In genomic region chr2:237697586-237698337, GRCh38 we compare ENCODE assay signal across 8 cellular contexts.
DNase-seq lines count a peak whose midpoint lies in the region; ATAC-seq and TF ChIP-seq lines count a peak whose summit lies in the region.
"Had no signal": no experiment of that assay in that cellular context is flagged by ENCODE, and none has a peak within 500 bp of the region (broad histone marks: within the 10 kb centered on the region; RNA-seq: fewer than 3 reads in every experiment).

No MANE protein-coding gene starts in this region.

- peak overlapping the region; percentile 0; the same call in 1 of the 2 replicates for H3K27ac Mint-ChIP-seq in WTC11

- in situ Hi-C loops in IMR-90 (cut with MboI; ENCODE audit: low sequenced_read_pairs): no loop called here

- H3K9ac ChIP-seq in IMR-90 (ENCODE audit: low read depth, low read length): no peak overlapping the region

- TF ChIP-seq CTCF in IMR-90 (conservative IDR thresholded peaks at IDR 0.05; ENCODE audit: low read depth, low read length) (no peak), WTC11 (IDR thresholded peaks at IDR 0.05) (no peak), gastroesophageal sphincter (IDR thresholded peaks at IDR 0.05) (no peak), testis (IDR thresholded peaks at IDR 0.05) (no peak)

- H3K56ac ChIP-seq in IMR-90 (ENCODE audit: extremely low read depth, insufficient read depth, low read length): no peak overlapping the region

- H3K79me1 ChIP-seq in IMR-90 (ENCODE audit: low read depth in 1 of 2, low read length in 2 of 2): peaks cover 15 to 84% of the 10 kb centered on the region in 2 experiments

- 0 out of 2 replicates have a peak overlapping the region, but pooled peaks have one; percentile 14 for H3K23ac ChIP-seq in IMR-90 (ENCODE audit: low read depth, low read length)

- H4K8ac ChIP-seq in IMR-90 (ENCODE audit: low read depth in 2 of 2, low read length in 2 of 2): no peak overlapping the region; a peak in 1 of 4 replicates

- H2AK5ac ChIP-seq in IMR-90 (ENCODE audit: low read depth, low read length): no peak overlapping the region; the same call in 1 of the 2 replicates

- H2BK15ac ChIP-seq in IMR-90 (ENCODE audit: low read depth, low read length): no peak overlapping the region

- no peaks in the 10 kb centered on the region for H3K9me3 ChIP-seq in IMR-90 (ENCODE audit: control insufficient read depth, insufficient read depth, low read length)
- no peaks in the 10 kb centered on the region for H3K9me3 ChIP-seq in gastroesophageal sphincter
- no peaks in the 10 kb centered on the region for H3K9me3 ChIP-seq in testis

- no peaks in the 10 kb centered on the region for H3K36me3 Mint-ChIP-seq in WTC11

- no peak for TF ChIP-seq RAD21 in IMR-90 (IDR thresholded peaks at IDR 0.05; ENCODE audit: low read length)

- no peak overlapping the region for H4K5ac ChIP-seq in IMR-90 (ENCODE audit: low read depth, low read length)

- H3K27me3 Mint-ChIP-seq in WTC11 (ENCODE audit: low read depth): no peaks in the 10 kb centered on the region

- H3K36me3 ChIP-seq in IMR-90 (ENCODE audit: control insufficient read depth, insufficient read depth, low read length): no peaks in the 10 kb centered on the region
- H3K36me3 ChIP-seq in gastroesophageal sphincter: no peaks in the 10 kb centered on the region
- no peaks in the 10 kb centered on the region for H3K36me3 ChIP-seq in testis (ENCODE audit: low read depth, missing control alignments)

- DNase-seq in IMR-90 (no peak), WTC11 (ENCODE audit: low spot score) (no peak), COLO668 (lab: John Stamatoyannopoulos, UW; ENCODE audit: unreplicated experiment) (no peak), testis (no peak)
- DNase-seq in stimulated activated naive CD8-positive, alpha-beta T cell treated with anti-CD3 and anti-CD28 coated beads, Interleukin-15, Interleukin-2, amounts not matched to agents 100 U/mL and 50 U/mL, for 24 hours: peak; percentile 58
- DNase-seq: SHP77 had no signal

- H3K14ac ChIP-seq in IMR-90 (replicated peaks; ENCODE audit: low read depth, low read length): peak overlapping the region; percentile 21; the same call in 1 of the 2 replicates

- H2BK20ac ChIP-seq in IMR-90 (ENCODE audit: low read depth, low read length): no peak overlapping the region

- 54% methylated on average over 4 of the region's 13 CpGs; no CpG with 5 or more reads in 1 of the 2 experiments for WGBS in IMR-90 (ENCODE audit: extremely low coverage in 2 of 2, insufficient read length in 1 of 2), 2 experiments
- 30 to 35% methylated on average over 6 to 13 of the region's 13 CpGs for WGBS in gastroesophageal sphincter (ENCODE audit: low coverage in 1 of 2), 2 donors
- 66 to 75% methylated on average over 13 of the region's 13 CpGs for WGBS in testis, 2 donors

- TF ChIP-seq EP300 in gastroesophageal sphincter (IDR thresholded peaks at IDR 0.05): no peak

- H3K9me1 ChIP-seq in IMR-90 (ENCODE audit: insufficient read depth, low read length): peaks cover 45% of the 10 kb centered on the region

- H3K27ac ChIP-seq in IMR-90 (ENCODE audit: insufficient read depth, low read length): no peak overlapping the region
- peak overlapping the region; percentile 99 to 100 (median 99) for H3K27ac ChIP-seq in gastroesophageal sphincter
- no peak overlapping the region for H3K27ac ChIP-seq in testis

- H2AK9ac ChIP-seq in IMR-90 (replicated peaks; ENCODE audit: low read depth, low read length, poor library complexity): no peak overlapping the region

- dilution Hi-C loops in IMR-90 (cut with HindIII; ENCODE audit: low sequenced_read_pairs, unreplicated experiment): no loop called here

- BruUV-seq in IMR-90 (replicated peaks; lab: Mats Ljungman, UMichigan): no TSS peak

- H2BK5ac ChIP-seq in IMR-90 (ENCODE audit: low read depth, low read length, poor library complexity, severe bottlenecking): no peak overlapping the region

- no peak overlapping the region for H3K4ac ChIP-seq in IMR-90 (ENCODE audit: low read depth, low read length)

- no peaks in the 10 kb centered on the region for H3K9me3 Mint-ChIP-seq in WTC11

- no peak overlapping the region for H3K4me3 Mint-ChIP-seq in WTC11

- peaks cover 59% of the 10 kb centered on the region for H3K4me1 ChIP-seq in IMR-90 (ENCODE audit: control insufficient read depth, insufficient read depth, low read length)
- H3K4me1 ChIP-seq in gastroesophageal sphincter: peaks cover 39 to 100% (median 89%) of the 10 kb centered on the region in 3 donors
- H3K4me1 ChIP-seq in testis: peaks cover 21% of the 10 kb centered on the region

- intact Hi-C loops in IMR-90 (cut with micrococcal nuclease) (no loop called here), testis (cut with DNase I; ENCODE audit: low total_unique reads) (no loop called here)

- H3K4me1 Mint-ChIP-seq in WTC11: peaks cover 97% of the 10 kb centered on the region

- no peaks in the 10 kb centered on the region for H3K27me3 ChIP-seq in IMR-90 (ENCODE audit: control insufficient read depth, insufficient read depth, low read length)
- no peaks in the 10 kb centered on the region for H3K27me3 ChIP-seq in gastroesophageal sphincter
- no peaks in the 10 kb centered on the region for H3K27me3 ChIP-seq in testis

- CTCF ChIA-PET in IMR-90 (lab: Yijun Ruan, JAX) (no interaction called here), WTC11 (lab: Charles Lee) (interaction anchor here (0.9 to 2.3 kb wide), 9 partner anchors 11 to 222 kb away, joined by 3 to 10 read pairs (median 4); no protein-coding TSS in a partner anchor)

- no peak overlapping the region for H3K18ac ChIP-seq in IMR-90 (ENCODE audit: low read depth, low read length)

- H3K4me2 ChIP-seq in IMR-90 (ENCODE audit: low read depth, low read length): no peak overlapping the region

- no peak overlapping the region for H3K4me3 ChIP-seq in IMR-90 (ENCODE audit: insufficient read depth, low read depth, low read length)
- H3K4me3 ChIP-seq in gastroesophageal sphincter: no peak overlapping the region
- H3K4me3 ChIP-seq in testis: no peak overlapping the region

- ATAC-seq in IMR-90 (ENCODE audit: low read depth): no peak
- no peak for ATAC-seq in WTC11
- no peak for ATAC-seq in gastroesophageal sphincter
- ATAC-seq in stimulated activated naive CD8-positive, alpha-beta T cell treated with anti-CD3 and anti-CD28 coated beads, Interleukin-15, Interleukin-2, amounts not matched to agents 100 U/mL and 50 U/mL, for 24 hours: peak; percentile 11
- ATAC-seq in HG03135 (IDR thresholded peaks at IDR 0.05; ENCODE audit: unreplicated experiment): no peak

- no peak overlapping the region for H2AFZ ChIP-seq in IMR-90 (replicated peaks; ENCODE audit: low read length, poor library complexity)

- H4K91ac ChIP-seq in IMR-90 (ENCODE audit: insufficient read depth, low read depth, low read length): no peak overlapping the region

- no peak for TF ChIP-seq POLR2A in IMR-90 (IDR thresholded peaks at IDR 0.05; ENCODE audit: low read depth, low read length)
- no peak for TF ChIP-seq POLR2A in gastroesophageal sphincter (IDR thresholded peaks at IDR 0.05)
- TF ChIP-seq POLR2A in testis (IDR thresholded peaks at IDR 0.05): no peak

- peaks cover 88% of the 10 kb centered on the region for H4K20me1 ChIP-seq in IMR-90 (ENCODE audit: insufficient read depth, low read length)

- H2BK120ac ChIP-seq in IMR-90 (ENCODE audit: low read depth, low read length): no peak overlapping the region

- POLR2A ChIA-PET in IMR-90 (lab: Charles Lee; ENCODE audit: unreplicated experiment): no interaction called here
- POLR2A ChIA-PET in WTC11 (lab: Charles Lee): no interaction called here

TF ChIP-seq in IMR-90, 13 proteins besides CTCF, POLR2A, EP300 and RAD21 (continues in another document):
- TF ChIP-seq MXI1 (IDR thresholded peaks at IDR 0.05; ENCODE audit: borderline replicate concordance, low read depth, low read length): no peak
- TF ChIP-seq CHD1 (IDR thresholded peaks at IDR 0.05; ENCODE audit: low read depth, low read length): no peak
- no peak for TF ChIP-seq RFX5 (IDR thresholded peaks at IDR 0.05; ENCODE audit: low read depth, low read length)
- no peak for TF ChIP-seq BHLHE40 (IDR thresholded peaks at IDR 0.05; ENCODE audit: low read depth, low read length)
- TF ChIP-seq RCOR1 (IDR thresholded peaks at IDR 0.05; ENCODE audit: insufficient replicate concordance, low read length): no peak
- no peak for TF ChIP-seq NFE2L2 (IDR thresholded peaks at IDR 0.05; ENCODE audit: low read depth, low read length)
- no peak for TF ChIP-seq MAFK (IDR thresholded peaks at IDR 0.05; ENCODE audit: low read depth, low read length)
- TF ChIP-seq MAZ (IDR thresholded peaks at IDR 0.05; ENCODE audit: borderline replicate concordance, low read depth, low read length): no peak
- no peak for TF ChIP-seq SMC3 (IDR thresholded peaks at IDR 0.05; ENCODE audit: low read depth, low read length)

TF ChIP-seq in WTC11, 78 proteins besides CTCF, POLR2A, EP300 and RAD21 (continues in another document):
- TF ChIP-seq NFYB (CRISPR knock-in tag; conservative IDR thresholded peaks at IDR 0.05; ENCODE audit: low read depth) (no peak), SMAD4 (CRISPR knock-in tag; IDR thresholded peaks at IDR 0.05) (no peak), PREB (CRISPR knock-in tag; IDR thresholded peaks at IDR 0.05; ENCODE audit: borderline replicate concordance) (no peak), ATF3 (CRISPR knock-in tag; conservative IDR thresholded peaks at IDR 0.05) (no peak)

Comparison
In these comparisons a context has a peak if more than half of its experiments do, and no peak if none do; other contexts are left out.
1. H3K27ac ChIP-seq: peak in gastroesophageal sphincter (4 of 4); none in IMR-90 (single experiment) and testis (0 of 2).